8 cellular contexts compared by ENCODE assay signal in genomic region chr2:163345795-163346573, GRCh38.
DNase-seq lines count a peak whose midpoint lies in the region; ATAC-seq, FAIRE-seq and TF ChIP-seq lines count a peak whose summit lies in the region.

No MANE protein-coding gene starts in this region.

- H4K20me1 ChIP-seq in astrocyte (ENCODE audit: insufficient read depth, low read length) = no peaks in the 10 kb centered on the region

- H3K79me2 ChIP-seq in astrocyte (ENCODE audit: insufficient read depth, low read length) = no peaks in the 10 kb centered on the region

- no peak overlapping the region for H3K4me3 Mint-ChIP-seq in CD4-positive, alpha-beta T cell
- H3K4me3 Mint-ChIP-seq in astrocyte (ENCODE audit: unreplicated experiment) = no peak overlapping the region

- peak overlapping the region; percentile 72 for H3K4me2 ChIP-seq in astrocyte (ENCODE audit: low read length)

- H3K36me3 Mint-ChIP-seq in CD4-positive, alpha-beta T cell (ENCODE audit: low read depth) = no peaks in the 10 kb centered on the region
- H3K36me3 Mint-ChIP-seq in astrocyte (ENCODE audit: low read depth, unreplicated experiment) = no peaks in the 10 kb centered on the region

- peak overlapping the region; percentile 41 for H3K9ac ChIP-seq in astrocyte (ENCODE audit: low read length)

- peaks cover 2% of the 10 kb centered on the region for H3K27me3 Mint-ChIP-seq in CD4-positive, alpha-beta T cell
- no peaks in the 10 kb centered on the region for H3K27me3 Mint-ChIP-seq in astrocyte (ENCODE audit: low read depth, unreplicated experiment)

- FAIRE-seq in astrocyte (lab: Jason Lieb, UNC) = no peak

- H3K9me3 Mint-ChIP-seq in CD4-positive, alpha-beta T cell = no peaks in the 10 kb centered on the region
- no peaks in the 10 kb centered on the region for H3K9me3 Mint-ChIP-seq in astrocyte (ENCODE audit: unreplicated experiment)

- DNase-seq in CD4-positive, alpha-beta T cell = no peak
- peak; percentile 23 for DNase-seq in GM19240 (ENCODE audit: insufficient read length, low spot score)
- DNase-seq in NCI-H2196 treated with DMSO at 0.1 percent for 48 hours (lab: John Stamatoyannopoulos, UW; ENCODE audit: unreplicated experiment) = peak; percentile 14
- DNase-seq in astrocyte (ENCODE audit: low read depth) = peak; percentile 18
- DNase-seq in left kidney (ENCODE audit: low read depth, low spot score) = peak; percentile 83
- no peak for DNase-seq in hepatic stellate cell (ENCODE audit: low spot score)
- no peak for DNase-seq in NK-92 treated with Interleukin-12 subunit alpha and Interleukin-12 subunit beta, amount 100 ng/mL, for 24 hours (lab: John Stamatoyannopoulos, UW)

- H3K4me1 ChIP-seq in astrocyte (ENCODE audit: insufficient read depth, low read length) = peaks cover 33% of the 10 kb centered on the region

- CTCF ChIA-PET in CD4-positive, alpha-beta T cell (lab: Charles Lee) = no interaction called here

- H3K9me3 ChIP-seq in CD4-positive, alpha-beta T cell (ENCODE audit: control insufficient read depth, low read length) = no peaks in the 10 kb centered on the region
- H3K9me3 ChIP-seq in astrocyte (ENCODE audit: insufficient read depth, low read depth, low read length) = no peaks in the 10 kb centered on the region

- H2AFZ ChIP-seq in astrocyte (ENCODE audit: low read depth, low read length) = peak overlapping the region; percentile 45

- POLR2A ChIA-PET in CD4-positive, alpha-beta T cell (lab: Charles Lee) = no interaction called here

- no peaks in the 10 kb centered on the region for H3K36me3 ChIP-seq in astrocyte (ENCODE audit: insufficient read depth, low read length)

- no peak overlapping the region for H3K4me3 ChIP-seq in astrocyte (ENCODE audit: insufficient read depth, low read depth, low read length)

- no peak for ATAC-seq in CD4-positive, alpha-beta T cell (ENCODE audit: poor library complexity)
- peak; percentile 82 for ATAC-seq in HG03196 (IDR thresholded peaks at IDR 0.05; ENCODE audit: unreplicated experiment)

- no peak overlapping the region for H3K27ac ChIP-seq in CD4-positive, alpha-beta T cell (ENCODE audit: low read depth, low read length)
- H3K27ac ChIP-seq in astrocyte (ENCODE audit: low read depth, low read length) = no peak overlapping the region

- H3K27me3 ChIP-seq in CD4-positive, alpha-beta T cell (ENCODE audit: control insufficient read depth, insufficient read depth, low read length) = no peaks in the 10 kb centered on the region
- H3K27me3 ChIP-seq in astrocyte (ENCODE audit: insufficient read depth, low read length) = no peaks in the 10 kb centered on the region

- TF ChIP-seq CTCF in CD4-positive, alpha-beta T cell (IDR thresholded peaks at IDR 0.05) = peak; percentile 49
- TF ChIP-seq CTCF in astrocyte (IDR thresholded peaks at IDR 0.05; ENCODE audit: insufficient read depth, low read depth, low read length) = peak; percentile 79

- no peaks in the 10 kb centered on the region for H3K4me1 Mint-ChIP-seq in CD4-positive, alpha-beta T cell (ENCODE audit: low read depth)
- peaks cover 38% of the 10 kb centered on the region for H3K4me1 Mint-ChIP-seq in astrocyte (ENCODE audit: low read depth, unreplicated experiment)

- intact Hi-C loops in CD4-positive, alpha-beta T cell (cut with DNase I, micrococcal nuclease) = no loop called here

- no peak overlapping the region for H3K27ac Mint-ChIP-seq in CD4-positive, alpha-beta T cell
- peak overlapping the region; percentile 28 for H3K27ac Mint-ChIP-seq in astrocyte (ENCODE audit: unreplicated experiment)

Comparison
In these comparisons a context has a peak if more than half of its experiments do, and no peak if none do; other contexts are left out.
1. DNase-seq: peak in GM19240 (single experiment), NCI-H2196 treated with DMSO at 0.1 percent for 48 hours (single experiment), astrocyte (single experiment) and left kidney (single experiment); none in CD4-positive, alpha-beta T cell (0 of 10), hepatic stellate cell (single experiment) and NK-92 treated with Interleukin-12 subunit alpha and Interleukin-12 subunit beta, amount 100 ng/mL, for 24 hours (single experiment).